8 cellular contexts compared by ENCODE assay signal in the genomic region with DNA sequence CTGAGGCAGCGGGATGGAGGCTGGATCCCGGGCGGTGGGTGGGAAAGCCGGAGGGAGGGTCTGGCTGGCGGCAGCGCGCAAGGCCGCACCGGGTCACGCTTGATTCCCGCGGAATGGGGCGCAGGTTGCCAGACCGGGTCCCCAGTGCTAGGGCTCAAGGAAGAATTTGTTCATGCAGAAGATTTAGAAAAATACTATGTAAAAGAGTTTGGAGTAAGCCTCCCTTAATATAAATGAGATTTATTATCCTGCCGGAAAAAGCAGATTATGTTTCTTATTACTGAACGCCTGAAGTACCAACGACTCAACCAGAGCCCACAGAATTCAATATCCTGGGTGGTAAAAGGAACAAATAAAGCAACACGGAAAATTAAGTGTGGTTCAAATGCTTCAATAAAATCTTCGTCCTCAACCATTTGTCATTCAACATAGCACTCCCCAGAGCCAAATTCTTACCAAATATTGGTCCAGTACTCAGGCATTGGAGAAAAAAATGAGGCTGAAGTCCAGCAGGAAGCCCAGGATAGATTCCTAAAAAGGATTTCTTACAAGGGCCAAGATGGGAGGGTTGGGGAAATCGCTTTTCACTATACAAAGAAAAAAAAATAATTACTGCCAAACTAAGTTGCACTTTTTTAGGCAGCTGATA. TPM values are rescaled to one million over a fixed set of nuclear protein-coding genes. Genes with fewer than 3 reads are reported as not detected.
A peak's percentile ranks its signal among the peaks of the same experiment; 100 is the strongest.
DNase-seq lines count a peak whose midpoint lies in the region; ATAC-seq and TF ChIP-seq lines count a peak whose summit lies in the region.

No MANE protein-coding gene starts in this region.

- DNase-seq in DMS 273 (lab: John Stamatoyannopoulos, UW; ENCODE audit: unreplicated experiment) (peak; percentile 68), H7 (no peak), SJCRH30 (peak in 1 of 2 experiments; percentile 46), esophagus squamous epithelium (lab: John Stamatoyannopoulos, UW) (no peak), psoas muscle (no peak)
- no peak for DNase-seq in stimulated activated CD4-positive, alpha-beta T cell treated with anti-CD3 and anti-CD28 coated beads, Interleukin-4, amount 100 ng/mL, for 4 hours
- no peak for DNase-seq in stimulated activated CD4-positive, alpha-beta T cell treated with anti-CD3 and anti-CD28 coated beads, Interleukin-15, amount 100 ng/mL, for 24 hours

- H3K27me3 ChIP-seq in H7 (ENCODE audit: control insufficient read depth, insufficient read depth, low read length), result no peaks in the 10 kb centered on the region
- no peaks in the 10 kb centered on the region for H3K27me3 ChIP-seq in SJCRH30
- H3K27me3 ChIP-seq in esophagus squamous epithelium, result no peaks in the 10 kb centered on the region
- H3K27me3 ChIP-seq in psoas muscle (ENCODE audit: insufficient read depth in 3 of 3, low read length in 2 of 3), result no peaks in the 10 kb centered on the region

- peaks cover 5% of the 10 kb centered on the region for H3K9me3 ChIP-seq in SJCRH30 (replicated peaks)
- no peaks in the 10 kb centered on the region for H3K9me3 ChIP-seq in esophagus squamous epithelium
- H3K9me3 ChIP-seq in psoas muscle, result no peaks in the 10 kb centered on the region

- no peak for TF ChIP-seq POLR2A in esophagus squamous epithelium (IDR thresholded peaks at IDR 0.05)

- H3K4me3 ChIP-seq in H7 (ENCODE audit: insufficient read depth, low read depth, low read length) (peak overlapping the region; percentile 76), SJCRH30 (peak overlapping the region; percentile 96), esophagus squamous epithelium (peak overlapping the region; percentile 44 to 97 (median 84)), psoas muscle (peak overlapping the region; percentile 79)

- WGBS in esophagus squamous epithelium, 2 donors, result 2% methylated on average over 14 to 18 of the region's 20 CpGs
- 0 to 1% (median 0%) methylated on average over 17 to 20 of the region's 20 CpGs for WGBS in psoas muscle, 3 donors

- H3K4me1 ChIP-seq in SJCRH30 (peaks cover 13% of the 10 kb centered on the region), esophagus squamous epithelium (peaks cover 0 to 26% (median 3%) of the 10 kb centered on the region in 3 donors), psoas muscle (peaks cover 25% of the 10 kb centered on the region)

- H3K27ac ChIP-seq in SJCRH30 (peak overlapping the region; percentile 91), esophagus squamous epithelium (peak overlapping the region; percentile 87 to 100 (median 100)), psoas muscle (peak overlapping the region; percentile 96)

- TF ChIP-seq CTCF in esophagus squamous epithelium (IDR thresholded peaks at IDR 0.05), result peak in 1 of 6 experiments; percentile 6
- TF ChIP-seq CTCF in psoas muscle (IDR thresholded peaks at IDR 0.05), result no peak

- ATAC-seq in psoas muscle (no peak), HG03520 (IDR thresholded peaks at IDR 0.05; ENCODE audit: unreplicated experiment) (no peak)

- no peaks in the 10 kb centered on the region for H3K36me3 ChIP-seq in H7 (replicated peaks; ENCODE audit: control insufficient read depth, insufficient read depth, low read length)
- no peaks in the 10 kb centered on the region for H3K36me3 ChIP-seq in SJCRH30
- H3K36me3 ChIP-seq in esophagus squamous epithelium, result no peaks in the 10 kb centered on the region
- no peaks in the 10 kb centered on the region for H3K36me3 ChIP-seq in psoas muscle (ENCODE audit: insufficient read depth in 1 of 2, low read depth in 1 of 2)

- intact Hi-C loops in esophagus squamous epithelium (cut with DNase I) (no loop called here), psoas muscle (cut with DNase I) (loop anchor here in 1 of 2 donors (10.0 kb wide), 1 partner anchor 523 kb away; no protein-coding TSS in a partner anchor)

RNA-seq across cellular contexts. Expression of gene ZBTB20, which starts 1.2 kb away (rescaled TPM):
- 0.62 and 0.96 TPM in 2 replicates for total RNA-seq in H7 (2014; rRNA removed; shearing (Covaris generic))
- total RNA-seq in SJCRH30 (2014; rRNA removed; shearing (Covaris generic)), result 5.3 and 7.7 TPM in 2 replicates
- total RNA-seq in esophagus squamous epithelium (10 to 100 TPM in 3 of 4 donors, 1 to 10 TPM in 1; 4.1 to 41.8 (median 11.6) TPM), psoas muscle (10 to 100 TPM; 41.7 to 74.9 (median 57.4) TPM)
- 1 to 10 TPM in 1 of 3 donors, under 1 TPM in 2; 0.40 to 3.4 (median 0.66) TPM for polyA plus RNA-seq in psoas muscle
